In the genomic region with DNA sequence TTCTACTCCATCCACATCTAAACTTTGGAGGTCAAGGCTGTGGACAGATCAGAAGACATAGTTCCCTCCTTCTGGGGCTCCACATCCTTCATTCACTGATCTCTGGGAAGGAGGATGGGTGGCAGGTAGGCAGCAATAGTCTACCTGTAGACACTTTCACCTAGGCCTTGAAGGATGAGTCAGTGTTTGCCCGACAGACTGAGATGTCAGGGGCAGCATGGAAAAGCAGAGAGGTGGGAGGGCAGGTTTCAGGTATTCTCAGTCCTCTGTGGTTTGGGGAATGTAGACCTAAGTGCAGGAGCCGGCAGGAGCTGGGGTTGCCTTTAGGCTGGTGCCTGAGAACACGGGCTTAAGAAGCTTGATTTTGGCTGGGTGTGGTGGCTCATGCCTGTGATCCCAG, we compare ENCODE assay signal across 14 cellular contexts.
DNase-seq lines count a peak whose midpoint lies in the region; ATAC-seq, FAIRE-seq and TF ChIP-seq lines count a peak whose summit lies in the region.
"Had no signal": no experiment of that assay in that cellular context is flagged by ENCODE, and none has a peak within 500 bp of the region (broad histone marks: within the 10 kb centered on the region; RNA-seq: fewer than 3 reads in every experiment).

No MANE protein-coding gene starts in this region.

- H3K36me3 Mint-ChIP-seq in CD4-positive, CD25-positive, alpha-beta regulatory T cell = peaks cover 8% of the 10 kb centered on the region
- peaks cover 12% of the 10 kb centered on the region for H3K36me3 Mint-ChIP-seq in astrocyte (ENCODE audit: low read depth, unreplicated experiment)

- H2AFZ ChIP-seq in astrocyte (ENCODE audit: low read depth, low read length) (no peak overlapping the region), mesenchymal stem cell (ENCODE audit: low read depth, low read length) (no peak overlapping the region)

- H3K27ac Mint-ChIP-seq in CD4-positive, CD25-positive, alpha-beta regulatory T cell = peak overlapping the region in 2 of 3 donors; percentile 91 to 96
- no peak overlapping the region for H3K27ac Mint-ChIP-seq in astrocyte (ENCODE audit: unreplicated experiment)

- DNase-seq in CD4-positive, CD25-positive, alpha-beta regulatory T cell = no peak
- DNase-seq in astrocyte (ENCODE audit: low read depth) (no peak), mesenchymal stem cell (no peak), GM19238 (ENCODE audit: insufficient read length, low spot score) (no peak), NCI-H2171 (lab: John Stamatoyannopoulos, UW) (no peak)
- DNase-seq: amniotic stem cell; COR-L47; NCI-H1436 treated with DMSO at 0.1 percent for 48 hours; stimulated activated CD4-positive, alpha-beta T cell treated with anti-CD3 and anti-CD28 coated beads, Interleukin-1b, Interleukin-23, amount 100 ng/mL, for 48 hours had no signal

- peaks cover 41% of the 10 kb centered on the region for H3K36me3 ChIP-seq in CD4-positive, CD25-positive, alpha-beta regulatory T cell (ENCODE audit: control insufficient read depth, insufficient read depth, low read length)
- H3K36me3 ChIP-seq in HUES48 (ENCODE audit: control insufficient read depth, insufficient read depth, low read length) (peaks cover 40% of the 10 kb centered on the region), astrocyte (ENCODE audit: insufficient read depth, low read length) (no peaks in the 10 kb centered on the region), mesenchymal stem cell (ENCODE audit: control insufficient read depth in 1 of 2, insufficient read depth in 2 of 2, low read depth in 1 of 2, low read length in 2 of 2) (peaks cover 38% of the 10 kb centered on the region in 2 experiments)

- no peak overlapping the region for H3K23ac ChIP-seq in mesenchymal stem cell (ENCODE audit: low read length in 2 of 2)

- H2BK15ac ChIP-seq in mesenchymal stem cell (ENCODE audit: low read depth, poor library complexity, severe bottlenecking) = no peak overlapping the region

- peaks cover 10 to 40% (median 22%) of the 10 kb centered on the region in 4 donors for H3K4me1 Mint-ChIP-seq in CD4-positive, CD25-positive, alpha-beta regulatory T cell
- no peaks in the 10 kb centered on the region for H3K4me1 Mint-ChIP-seq in astrocyte (ENCODE audit: low read depth, unreplicated experiment)

- H3K79me2 ChIP-seq in astrocyte (ENCODE audit: insufficient read depth, low read length) = no peaks in the 10 kb centered on the region

- H3K9ac ChIP-seq in HUES48 (ENCODE audit: low read depth, low read length) (no peak overlapping the region), astrocyte (ENCODE audit: low read length) (no peak overlapping the region), mesenchymal stem cell (ENCODE audit: low read length) (peak overlapping the region; percentile 87)

- H3K18ac ChIP-seq in mesenchymal stem cell (ENCODE audit: low read depth in 1 of 2, low read length in 2 of 2) = no peak overlapping the region

- no peaks in the 10 kb centered on the region for H3K79me1 ChIP-seq in mesenchymal stem cell (replicated peaks; ENCODE audit: low read length, poor library complexity, severe bottlenecking)

- H3K9me3 ChIP-seq in CD4-positive, CD25-positive, alpha-beta regulatory T cell (ENCODE audit: control insufficient read depth in 2 of 2, low read length in 2 of 2) = no peaks in the 10 kb centered on the region
- H3K9me3 ChIP-seq in HUES48 (ENCODE audit: control insufficient read depth, insufficient read depth, low read length) (no peaks in the 10 kb centered on the region), astrocyte (ENCODE audit: insufficient read depth, low read depth, low read length) (no peaks in the 10 kb centered on the region), mesenchymal stem cell (ENCODE audit: control insufficient read depth, low read length) (no peaks in the 10 kb centered on the region)

- H3K4me2 ChIP-seq in astrocyte (ENCODE audit: low read length) (peak overlapping the region; percentile 84), mesenchymal stem cell (ENCODE audit: low read length, poor library complexity, severe bottlenecking) (no peak overlapping the region)

- peaks cover 24% of the 10 kb centered on the region for H3K4me1 ChIP-seq in CD4-positive, CD25-positive, alpha-beta regulatory T cell (ENCODE audit: control insufficient read depth, insufficient read depth, low read length, poor library complexity, severe bottlenecking)
- H3K4me1 ChIP-seq in HUES48 (ENCODE audit: control insufficient read depth, insufficient read depth, low read length) (0 out of 2 replicates have a peak, but pooled peaks cover 4% of the 10 kb centered on the region), astrocyte (ENCODE audit: insufficient read depth, low read length) (peaks cover 7% of the 10 kb centered on the region), mesenchymal stem cell (ENCODE audit: control insufficient read depth, insufficient read depth, low read depth, low read length) (peaks cover 8% of the 10 kb centered on the region)

- peaks cover 4% of the 10 kb centered on the region for H3K27me3 Mint-ChIP-seq in CD4-positive, CD25-positive, alpha-beta regulatory T cell
- peaks cover 12% of the 10 kb centered on the region for H3K27me3 Mint-ChIP-seq in astrocyte (ENCODE audit: low read depth, unreplicated experiment)

- ATAC-seq in CD4-positive, CD25-positive, alpha-beta regulatory T cell (ENCODE audit: low read depth in 2 of 2) = no peak
- ATAC-seq in HG02623 (IDR thresholded peaks at IDR 0.05; ENCODE audit: unreplicated experiment) = no peak
- ATAC-seq in GM21717 (IDR thresholded peaks at IDR 0.05; ENCODE audit: unreplicated experiment) = no peak
- ATAC-seq: Panc1 had no signal

- no peak overlapping the region for H2BK5ac ChIP-seq in mesenchymal stem cell (ENCODE audit: low read depth, low read length, poor library complexity, severe bottlenecking)

- no peak overlapping the region for H2BK120ac ChIP-seq in mesenchymal stem cell (ENCODE audit: low read depth, low read length)

- H3K4me3 ChIP-seq in CD4-positive, CD25-positive, alpha-beta regulatory T cell (ENCODE audit: low read depth, low read length) = peak overlapping the region; percentile 95
- H3K4me3 ChIP-seq in HUES48 (ENCODE audit: low read depth, low read length) (peak overlapping the region; percentile 79; the same call in 1 of the 2 replicates), astrocyte (ENCODE audit: insufficient read depth, low read depth, low read length) (no peak overlapping the region), mesenchymal stem cell (ENCODE audit: insufficient read depth in 1 of 2, low read depth in 1 of 2, low read length in 2 of 2) (no peak overlapping the region)

- no peak overlapping the region for H4K91ac ChIP-seq in mesenchymal stem cell (ENCODE audit: low read length)

- H2AK5ac ChIP-seq in mesenchymal stem cell (ENCODE audit: low read length, severe bottlenecking) = no peak overlapping the region

- peak overlapping the region; percentile 87 for H3K27ac ChIP-seq in CD4-positive, CD25-positive, alpha-beta regulatory T cell (ENCODE audit: insufficient read depth, low read length, poor library complexity, severe bottlenecking)
- H3K27ac ChIP-seq in HUES48 (ENCODE audit: low read depth, low read length) (no peak overlapping the region), astrocyte (ENCODE audit: low read depth, low read length) (no peak overlapping the region), mesenchymal stem cell (ENCODE audit: low read length, poor library complexity, severe bottlenecking) (no peak overlapping the region)
- H3K27ac ChIP-seq: epithelial cell of prostate had no signal

- FAIRE-seq in astrocyte (lab: Jason Lieb, UNC) = no peak

- no peak for TF ChIP-seq CTCF in astrocyte (IDR thresholded peaks at IDR 0.05; ENCODE audit: insufficient read depth, low read depth, low read length)

- H4K8ac ChIP-seq in mesenchymal stem cell (ENCODE audit: low read length) = no peak overlapping the region

- no peak overlapping the region for H2BK12ac ChIP-seq in mesenchymal stem cell (ENCODE audit: low read length in 2 of 2)

- peak overlapping the region; percentile 82 to 98 (median 92) for H3K4me3 Mint-ChIP-seq in CD4-positive, CD25-positive, alpha-beta regulatory T cell
- H3K4me3 Mint-ChIP-seq in astrocyte (ENCODE audit: unreplicated experiment) = peak overlapping the region; percentile 91

- no peaks in the 10 kb centered on the region for H3K9me3 Mint-ChIP-seq in CD4-positive, CD25-positive, alpha-beta regulatory T cell
- H3K9me3 Mint-ChIP-seq in astrocyte (ENCODE audit: unreplicated experiment) = no peaks in the 10 kb centered on the region

- H4K20me1 ChIP-seq in astrocyte (ENCODE audit: insufficient read depth, low read length) = peaks cover 12% of the 10 kb centered on the region

- WGBS in mesenchymal stem cell = 65% methylated on average over 3 of the region's 3 CpGs

- H3K14ac ChIP-seq in mesenchymal stem cell (ENCODE audit: low read length in 2 of 2) = no peak overlapping the region

- H3K4ac ChIP-seq in mesenchymal stem cell (ENCODE audit: low read depth in 1 of 2, low read length in 2 of 2) = no peak overlapping the region

- H3K27me3 ChIP-seq in CD4-positive, CD25-positive, alpha-beta regulatory T cell (ENCODE audit: control insufficient read depth, insufficient read depth, low read length) = no peaks in the 10 kb centered on the region
- H3K27me3 ChIP-seq in HUES48 (ENCODE audit: control insufficient read depth, insufficient read depth, low read length) (no peaks in the 10 kb centered on the region), astrocyte (ENCODE audit: insufficient read depth, low read length) (peaks cover 9% of the 10 kb centered on the region), mesenchymal stem cell (ENCODE audit: control insufficient read depth in 1 of 2, insufficient read depth in 1 of 2, low read length in 2 of 2) (peaks cover 24 to 26% of the 10 kb centered on the region in 2 experiments)

Comparison
In these comparisons a context has a peak if more than half of its experiments do, and no peak if none do; other contexts are left out.
1. H3K4me3 ChIP-seq: peak in CD4-positive, CD25-positive, alpha-beta regulatory T cell (single experiment) and HUES48 (single experiment); none in astrocyte (single experiment) and mesenchymal stem cell (0 of 2).